In genomic region chr4:181437895-181438294, GRCh38 we compare ENCODE assay signal across 27 cellular contexts.
"Had no signal": no experiment of that assay in that cellular context is flagged by ENCODE, and none has a peak within 500 bp of the region (broad histone marks: within the 10 kb centered on the region; RNA-seq: fewer than 3 reads in every experiment).

No MANE protein-coding gene starts in this region.

- H3K9me3 ChIP-seq: gastroesophageal sphincter, heart left ventricle, right lobe of liver, stomach, thyroid gland had no signal

- H3K36me3 ChIP-seq: gastroesophageal sphincter, heart left ventricle, neural progenitor cell, right lobe of liver, stomach, thyroid gland had no signal

- H3K4me1 ChIP-seq: gastroesophageal sphincter, heart left ventricle, neural progenitor cell, parathyroid adenoma, right lobe of liver, stomach, thyroid gland had no signal

- H3K4me3 Mint-ChIP-seq: effector memory CD8-positive, alpha-beta T cell; memory B cell; naive thymus-derived CD4-positive, alpha-beta T cell; nephron; neural progenitor cell; type B pancreatic cell had no signal

- H3K9ac ChIP-seq: neural progenitor cell, parathyroid adenoma had no signal

- H3K27ac Mint-ChIP-seq: effector memory CD8-positive, alpha-beta T cell; memory B cell; naive thymus-derived CD4-positive, alpha-beta T cell; nephron; neural progenitor cell; progenitor cell of endocrine pancreas; type B pancreatic cell had no signal

- H3K79me2 ChIP-seq: parathyroid adenoma had no signal

- H3K4me3 ChIP-seq: gastroesophageal sphincter, heart left ventricle, lung, neural progenitor cell, right lobe of liver, stomach, thyroid gland had no signal

- H3K27ac ChIP-seq: gastroesophageal sphincter, heart left ventricle, neural progenitor cell, parathyroid adenoma, right lobe of liver, stomach, thyroid gland had no signal

- H3K4me1 Mint-ChIP-seq: memory B cell; naive thymus-derived CD4-positive, alpha-beta T cell; nephron had no signal

- H2AFZ ChIP-seq: neural progenitor cell, parathyroid adenoma had no signal

- H3K36me3 Mint-ChIP-seq: memory B cell; naive thymus-derived CD4-positive, alpha-beta T cell; neural progenitor cell; type B pancreatic cell had no signal

- H3K9me3 Mint-ChIP-seq: effector memory CD8-positive, alpha-beta T cell; memory B cell; nephron; neural progenitor cell; type B pancreatic cell had no signal

- ATAC-seq: effector memory CD8-positive, alpha-beta T cell; gastroesophageal sphincter; heart left ventricle; left lobe of liver; naive thymus-derived CD4-positive, alpha-beta T cell; right lobe of liver had no signal

- H3K27me3 ChIP-seq: gastroesophageal sphincter, heart left ventricle, neural progenitor cell, right lobe of liver, thyroid gland had no signal

- H3K4me2 ChIP-seq: neural progenitor cell had no signal

- H3K27me3 Mint-ChIP-seq: effector memory CD8-positive, alpha-beta T cell; memory B cell; naive thymus-derived CD4-positive, alpha-beta T cell; progenitor cell of endocrine pancreas; type B pancreatic cell had no signal

- DNase-seq: cerebellar nuclear complex; cortex of kidney; effector memory CD8-positive, alpha-beta T cell; foreskin fibroblast; heart left ventricle; hippocampal formation; kidney; midbrain; naive thymus-derived CD4-positive, alpha-beta T cell; right lobe of liver; small intestine; stimulated activated CD4-positive, alpha-beta T cell treated with anti-CD3 and anti-CD28 coated beads, Interleukin-12 subunit alpha, Interleukin-12 subunit beta, amount 100 ng/mL, for 4 hours; stimulated activated CD4-positive, alpha-beta T cell treated with anti-CD3 and anti-CD28 coated beads, Interleukin-1b, Interleukin-23, amount 100 ng/mL, for 48 hours; stimulated activated CD4-positive, alpha-beta T cell treated with anti-CD3 and anti-CD28 coated beads, Interleukin-4, amount 100 ng/mL, for 1 hour; stimulated activated CD8-positive, alpha-beta memory T cell treated with anti-CD3 and anti-CD28 coated beads, Interleukin-4, amount 100 ng/mL, for 48 hours; stimulated activated naive CD4-positive, alpha-beta T cell; stomach; thyroid gland had no signal
